Comparison of ENCODE assay signal across 26 cellular contexts in genomic region chr3:54047568-54047967, GRCh38.
"Had no signal": no experiment of that assay in that cellular context is flagged by ENCODE, and none has a peak within 500 bp of the region (broad histone marks: within the 10 kb centered on the region; RNA-seq: fewer than 3 reads in every experiment).

No MANE protein-coding gene starts in this region.

- H3K9me3 ChIP-seq: heart right ventricle, left lung, mucosa of descending colon, sigmoid colon, stomach, tibial artery, upper lobe of right lung had no signal

- DNase-seq: activated CD4-positive, alpha-beta T cell treated with anti-CD3 and anti-CD28 coated beads, Interleukin-2, amount 50 U/mL, for 1 hour; activated CD8-positive, alpha-beta memory T cell treated with anti-CD3 and anti-CD28 coated beads, Interleukin-2, amount 10 ng/mL, durations not matched to agents 7 days and 5 days; activated CD8-positive, alpha-beta T cell treated with anti-CD3 and anti-CD28 coated beads for 36 hours; activated naive CD4-positive, alpha-beta T cell; activated T-cell treated with anti-CD3 and anti-CD28 coated beads, Interleukin-2, amount 50 U/mL, for 48 hours; caudate nucleus; cortex of kidney; effector memory CD8-positive, alpha-beta T cell; erythroblast; foreskin melanocyte; left lung; sigmoid colon; small intestine; stimulated activated CD4-positive, alpha-beta T cell treated with anti-CD3 and anti-CD28 coated beads, Interleukin-1b, Interleukin-23, amount 100 ng/mL, for 48 hours; stimulated activated CD4-positive, alpha-beta T cell treated with anti-CD3 and anti-CD28 coated beads, Interleukin-4, amount 100 ng/mL, for 4 hours; stimulated activated CD8-positive, alpha-beta memory T cell treated with anti-CD3 and anti-CD28 coated beads, Interleukin-4, amount 100 ng/mL, for 48 hours; T-cell; tibial artery; upper lobe of right lung had no signal

- H3K4me1 ChIP-seq: tibial artery had no signal

- H3K4me3 ChIP-seq: heart right ventricle, left lung, lung, mucosa of descending colon, sigmoid colon, stomach, tibial artery, upper lobe of right lung had no signal

- ATAC-seq: activated CD8-positive, alpha-beta memory T cell treated with anti-CD3 and anti-CD28 coated beads, Interleukin-2, amount 10 ng/mL, durations not matched to agents 7 days and 5 days; activated CD8-positive, alpha-beta T cell treated with anti-CD3 and anti-CD28 coated beads for 36 hours; activated naive CD4-positive, alpha-beta T cell treated with anti-CD3 and anti-CD28 coated beads, Interleukin-2, amount 50 U/mL, for 72 hours; effector memory CD8-positive, alpha-beta T cell; stimulated activated memory B cell treated with anti-CD40 and anti-IgM and Interleukin-4, amounts not matched to agents 10 μg/mL and 1 μg/mL and 100 μg/mL, for 72 hours; T-cell; WTC11 had no signal

- H3K27ac ChIP-seq: heart right ventricle, tibial artery, upper lobe of right lung had no signal

- H3K27me3 ChIP-seq: heart right ventricle, left lung, sigmoid colon, stomach, tibial artery, upper lobe of right lung had no signal
